1 cellular context compared by ENCODE assay signal in genomic region chr1:58065520-58065919, GRCh38.
TF ChIP-seq lines count a peak whose summit lies in the region.

No MANE protein-coding gene starts in this region.

TF ChIP-seq in GM23338, 12 proteins besides CTCF, POLR2A, EP300 and RAD21 (continued from another document):
- no peak for TF ChIP-seq POLR2AphosphoS5 (IDR thresholded peaks at IDR 0.05; ENCODE audit: low read depth)
- TF ChIP-seq EZH2phosphoT487 (IDR thresholded peaks at IDR 0.05; ENCODE audit: unreplicated experiment) = no peak
- TF ChIP-seq, protein P1, sequence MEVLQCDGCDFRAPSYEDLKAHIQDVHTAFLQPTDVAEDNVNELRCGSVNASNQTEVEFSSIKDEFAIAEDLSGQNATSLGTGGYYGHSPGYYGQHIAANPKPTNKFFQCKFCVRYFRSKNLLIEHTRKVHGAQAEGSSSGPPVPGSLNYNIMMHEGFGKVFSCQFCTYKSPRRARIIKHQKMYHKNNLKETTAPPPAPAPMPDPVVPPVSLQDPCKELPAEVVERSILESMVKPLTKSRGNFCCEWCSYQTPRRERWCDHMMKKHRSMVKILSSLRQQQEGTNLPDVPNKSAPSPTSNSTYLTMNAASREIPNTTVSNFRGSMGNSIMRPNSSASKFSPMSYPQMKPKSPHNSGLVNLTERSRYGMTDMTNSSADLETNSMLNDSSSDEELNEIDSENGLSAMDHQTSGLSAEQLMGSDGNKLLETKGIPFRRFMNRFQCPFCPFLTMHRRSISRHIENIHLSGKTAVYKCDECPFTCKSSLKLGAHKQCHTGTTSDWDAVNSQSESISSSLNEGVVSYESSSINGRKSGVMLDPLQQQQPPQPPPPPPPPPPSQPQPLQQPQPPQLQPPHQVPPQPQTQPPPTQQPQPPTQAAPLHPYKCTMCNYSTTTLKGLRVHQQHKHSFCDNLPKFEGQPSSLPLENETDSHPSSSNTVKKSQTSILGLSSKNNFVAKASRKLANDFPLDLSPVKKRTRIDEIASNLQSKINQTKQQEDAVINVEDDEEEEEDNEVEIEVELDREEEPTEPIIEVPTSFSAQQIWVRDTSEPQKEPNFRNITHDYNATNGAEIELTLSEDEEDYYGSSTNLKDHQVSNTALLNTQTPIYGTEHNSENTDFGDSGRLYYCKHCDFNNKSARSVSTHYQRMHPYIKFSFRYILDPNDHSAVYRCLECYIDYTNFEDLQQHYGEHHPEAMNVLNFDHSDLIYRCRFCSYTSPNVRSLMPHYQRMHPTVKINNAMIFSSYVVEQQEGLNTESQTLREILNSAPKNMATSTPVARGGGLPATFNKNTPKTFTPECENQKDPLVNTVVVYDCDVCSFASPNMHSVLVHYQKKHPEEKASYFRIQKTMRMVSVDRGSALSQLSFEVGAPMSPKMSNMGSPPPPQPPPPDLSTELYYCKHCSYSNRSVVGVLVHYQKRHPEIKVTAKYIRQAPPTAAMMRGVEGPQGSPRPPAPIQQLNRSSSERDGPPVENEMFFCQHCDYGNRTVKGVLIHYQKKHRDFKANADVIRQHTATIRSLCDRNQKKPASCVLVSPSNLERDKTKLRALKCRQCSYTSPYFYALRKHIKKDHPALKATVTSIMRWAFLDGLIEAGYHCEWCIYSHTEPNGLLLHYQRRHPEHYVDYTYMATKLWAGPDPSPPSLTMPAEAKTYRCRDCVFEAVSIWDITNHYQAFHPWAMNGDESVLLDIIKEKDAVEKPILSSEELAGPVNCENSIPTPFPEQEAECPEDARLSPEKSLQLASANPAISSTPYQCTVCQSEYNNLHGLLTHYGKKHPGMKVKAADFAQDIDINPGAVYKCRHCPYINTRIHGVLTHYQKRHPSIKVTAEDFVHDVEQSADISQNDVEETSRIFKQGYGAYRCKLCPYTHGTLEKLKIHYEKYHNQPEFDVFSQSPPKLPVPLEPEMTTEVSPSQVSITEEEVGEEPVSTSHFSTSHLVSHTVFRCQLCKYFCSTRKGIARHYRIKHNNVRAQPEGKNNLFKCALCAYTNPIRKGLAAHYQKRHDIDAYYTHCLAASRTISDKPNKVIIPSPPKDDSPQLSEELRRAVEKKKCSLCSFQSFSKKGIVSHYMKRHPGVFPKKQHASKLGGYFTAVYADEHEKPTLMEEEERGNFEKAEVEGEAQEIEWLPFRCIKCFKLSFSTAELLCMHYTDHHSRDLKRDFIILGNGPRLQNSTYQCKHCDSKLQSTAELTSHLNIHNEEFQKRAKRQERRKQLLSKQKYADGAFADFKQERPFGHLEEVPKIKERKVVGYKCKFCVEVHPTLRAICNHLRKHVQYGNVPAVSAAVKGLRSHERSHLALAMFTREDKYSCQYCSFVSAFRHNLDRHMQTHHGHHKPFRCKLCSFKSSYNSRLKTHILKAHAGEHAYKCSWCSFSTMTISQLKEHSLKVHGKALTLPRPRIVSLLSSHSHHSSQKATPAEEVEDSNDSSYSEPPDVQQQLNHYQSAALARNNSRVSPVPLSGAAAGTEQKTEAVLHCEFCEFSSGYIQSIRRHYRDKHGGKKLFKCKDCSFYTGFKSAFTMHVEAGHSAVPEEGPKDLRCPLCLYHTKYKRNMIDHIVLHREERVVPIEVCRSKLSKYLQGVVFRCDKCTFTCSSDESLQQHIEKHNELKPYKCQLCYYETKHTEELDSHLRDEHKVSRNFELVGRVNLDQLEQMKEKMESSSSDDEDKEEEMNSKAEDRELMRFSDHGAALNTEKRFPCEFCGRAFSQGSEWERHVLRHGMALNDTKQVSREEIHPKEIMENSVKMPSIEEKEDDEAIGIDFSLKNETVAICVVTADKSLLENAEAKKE (CRISPR knock-in tag; IDR thresholded peaks at IDR 0.05) = no peak
- no peak for TF ChIP-seq STAT1 (IDR thresholded peaks at IDR 0.05; ENCODE audit: unreplicated experiment)
TF ChIP-seq in GM23338: peak in this region for 0.
